Comparison of ENCODE assay signal across 8 cellular contexts in genomic region chr1:84691139-84691783, GRCh38. TPM values are rescaled to one million over a fixed set of nuclear protein-coding genes. Genes with fewer than 3 reads are reported as not detected.
A peak's percentile ranks its signal among the peaks of the same experiment; 100 is the strongest.
DNase-seq lines count a peak whose midpoint lies in the region; TF ChIP-seq lines count a peak whose summit lies in the region.

No MANE protein-coding gene starts in this region.

- peaks cover 11% of the 10 kb centered on the region for H3K4me1 ChIP-seq in rectal smooth muscle tissue (ENCODE audit: control insufficient read depth, insufficient read depth, low read length)

- H3K4me3 ChIP-seq in epithelial cell of proximal tubule (ENCODE audit: low read depth, low read length): peak overlapping the region; percentile 77
- peak overlapping the region; percentile 85 for H3K4me3 ChIP-seq in rectal smooth muscle tissue (ENCODE audit: low read length)

- H3K27ac ChIP-seq in rectal smooth muscle tissue (ENCODE audit: low read depth, low read length): peak overlapping the region; percentile 91

- DNase-seq in DMS79 treated with DMSO at 0.1 percent for 48 hours (lab: John Stamatoyannopoulos, UW) (peak; percentile 27), DMS79 (lab: John Stamatoyannopoulos, UW) (no peak), OCI-M1 (lab: John Stamatoyannopoulos, UW) (peak; percentile 56), epithelial cell of proximal tubule (ENCODE audit: low read depth) (no peak), NCI-H2081 treated with DMSO at 0.1 percent for 48 hours (lab: John Stamatoyannopoulos, UW) (no peak), G401 (ENCODE audit: low spot score) (no peak), ureter (ENCODE audit: low spot score) (no peak)

- no peaks in the 10 kb centered on the region for H3K36me3 ChIP-seq in rectal smooth muscle tissue (ENCODE audit: control insufficient read depth, insufficient read depth, low read length)

- peak overlapping the region; percentile 81 for H3K9ac ChIP-seq in rectal smooth muscle tissue (ENCODE audit: low read length)

- no peak for TF ChIP-seq CTCF in epithelial cell of proximal tubule (conservative IDR thresholded peaks at IDR 0.05; ENCODE audit: low read depth, low read length)

- no peaks in the 10 kb centered on the region for H3K27me3 ChIP-seq in rectal smooth muscle tissue (ENCODE audit: control insufficient read depth, insufficient read depth, low read length)

- in situ Hi-C loops in G401 (cut with HindIII; ENCODE audit: low sequenced_read_pairs): no loop called here

RNA-seq across cellular contexts. Expression of gene SSX2IP, which starts 1.0 kb away (rescaled TPM):
- total RNA-seq in epithelial cell of proximal tubule: 12.5 and 13.2 TPM in 2 replicates
- total RNA-seq in G401 (2014; rRNA removed; shearing (Covaris generic)): 7.5 and 13.1 TPM in 2 replicates
- total RNA-seq in ureter: 21.2 TPM

Comparison
In these comparisons a context has a peak if more than half of its experiments do, and no peak if none do; other contexts are left out.
1. DNase-seq: peak in DMS79 treated with DMSO at 0.1 percent for 48 hours (single experiment) and OCI-M1 (single experiment); none in DMS79 (single experiment), epithelial cell of proximal tubule (single experiment), NCI-H2081 treated with DMSO at 0.1 percent for 48 hours (single experiment), G401 (single experiment) and ureter (single experiment).